Comparison of ENCODE assay signal across 15 cellular contexts in genomic region chrX:70219938-70220764, GRCh38. TPM values are rescaled to one million over a fixed set of nuclear protein-coding genes. Genes with fewer than 3 reads are reported as not detected.
A peak's percentile ranks its signal among the peaks of the same experiment; 100 is the strongest.
DNase-seq lines count a peak whose midpoint lies in the region; ATAC-seq and TF ChIP-seq lines count a peak whose summit lies in the region.
"Had no signal": no experiment of that assay in that cellular context is flagged by ENCODE, and none has a peak within 500 bp of the region (broad histone marks: within the 10 kb centered on the region; RNA-seq: fewer than 3 reads in every experiment).

No MANE protein-coding gene starts in this region.

- POLR2A ChIA-PET in Caco-2 (lab: Charles Lee) = no interaction called here
- POLR2A ChIA-PET in naive thymus-derived CD4-positive, alpha-beta T cell (lab: Charles Lee) = no interaction called here

- ATAC-seq in HG02938 (IDR thresholded peaks at IDR 0.05; ENCODE audit: unreplicated experiment) = no peak
- no peak for ATAC-seq in naive thymus-derived CD4-positive, alpha-beta T cell

- CTCF ChIA-PET in Caco-2 (lab: Charles Lee) = interaction anchor here (0.5 to 1.0 kb wide), 3 partner anchors 87 to 258 kb away, joined by 3 to 4 read pairs (median 3); partner anchors contain the start of gene IGBP1
- CTCF ChIA-PET in naive thymus-derived CD4-positive, alpha-beta T cell (lab: Charles Lee) = no interaction called here

- H3K4me3 ChIP-seq in Caco-2 (ENCODE audit: low read depth, low read length) (no peak overlapping the region), hepatocyte (no peak overlapping the region)
- H3K4me3 ChIP-seq in naive thymus-derived CD4-positive, alpha-beta T cell (ENCODE audit: low read length) = no peak overlapping the region
- H3K4me3 ChIP-seq: cardiac muscle cell, neural progenitor cell had no signal

- no peaks in the 10 kb centered on the region for H3K4me1 Mint-ChIP-seq in Caco-2 (ENCODE audit: low read depth, unreplicated experiment)
- H3K4me1 Mint-ChIP-seq in naive thymus-derived CD4-positive, alpha-beta T cell = no peaks in the 10 kb centered on the region
- H3K4me1 Mint-ChIP-seq: CD4-positive, CD25-positive, alpha-beta regulatory T cell; neural progenitor cell had no signal

- H3K36me3 Mint-ChIP-seq in Caco-2 (ENCODE audit: insufficient read depth, unreplicated experiment) = no peaks in the 10 kb centered on the region
- H3K36me3 Mint-ChIP-seq in naive thymus-derived CD4-positive, alpha-beta T cell = no peaks in the 10 kb centered on the region
- H3K36me3 Mint-ChIP-seq: CD4-positive, CD25-positive, alpha-beta regulatory T cell; neural progenitor cell had no signal

- H3K36me3 ChIP-seq in Caco-2 (ENCODE audit: control insufficient read depth, insufficient read depth, low read length) = no peaks in the 10 kb centered on the region
- no peaks in the 10 kb centered on the region for H3K36me3 ChIP-seq in hepatocyte (replicated peaks; ENCODE audit: insufficient read depth, low read depth)
- H3K36me3 ChIP-seq in naive thymus-derived CD4-positive, alpha-beta T cell (ENCODE audit: control insufficient read depth in 2 of 3, insufficient read depth in 3 of 3, low read length in 3 of 3) = no peaks in the 10 kb centered on the region
- H3K36me3 ChIP-seq: cardiac muscle cell, neural progenitor cell had no signal

- H3K4me1 ChIP-seq in Caco-2 (peaks cover 9% of the 10 kb centered on the region; the same call in 1 of the 2 replicates), hepatocyte (ENCODE audit: insufficient read depth) (peaks cover 4% of the 10 kb centered on the region)
- no peaks in the 10 kb centered on the region for H3K4me1 ChIP-seq in naive thymus-derived CD4-positive, alpha-beta T cell (ENCODE audit: control insufficient read depth in 2 of 2, insufficient read depth in 2 of 2, low read length in 2 of 2)
- H3K4me1 ChIP-seq: neural progenitor cell had no signal

- intact Hi-C loops in Caco-2 (cut with micrococcal nuclease; ENCODE audit: unreplicated experiment) = no loop called here
- intact Hi-C loops in naive thymus-derived CD4-positive, alpha-beta T cell (cut with micrococcal nuclease) = no loop called here

- no peak overlapping the region for H2AFZ ChIP-seq in hepatocyte
- H2AFZ ChIP-seq: neural progenitor cell had no signal

- DNase-seq in Caco-2 (peak; percentile 72 to 85), NCI-H1694 (lab: John Stamatoyannopoulos, UW) (peak; percentile 1), hepatocyte (ENCODE audit: low spot score) (peak; percentile 73), D341Med (ENCODE audit: low spot score) (no peak)
- no peak for DNase-seq in naive thymus-derived CD4-positive, alpha-beta T cell
- DNase-seq in activated naive CD4-positive, alpha-beta T cell (lab: John Stamatoyannopoulos, UW) = no peak
- DNase-seq: CD4-positive, CD25-positive, alpha-beta regulatory T cell; H9; hypothalamus had no signal

- no peaks in the 10 kb centered on the region for H4K20me1 ChIP-seq in hepatocyte (ENCODE audit: insufficient read depth, poor library complexity, severe bottlenecking)

- H3K27ac ChIP-seq in VCaP = peak overlapping the region; percentile 68
- H3K27ac ChIP-seq in hepatocyte = peak overlapping the region; percentile 86
- no peak overlapping the region for H3K27ac ChIP-seq in naive thymus-derived CD4-positive, alpha-beta T cell (ENCODE audit: low read depth, low read length)
- H3K27ac ChIP-seq: cardiac muscle cell, neural progenitor cell had no signal

- no peaks in the 10 kb centered on the region for H3K9me3 Mint-ChIP-seq in Caco-2 (ENCODE audit: unreplicated experiment)
- no peaks in the 10 kb centered on the region for H3K9me3 Mint-ChIP-seq in naive thymus-derived CD4-positive, alpha-beta T cell

- H3K27me3 Mint-ChIP-seq in Caco-2 (ENCODE audit: insufficient read depth, unreplicated experiment) = no peaks in the 10 kb centered on the region
- no peaks in the 10 kb centered on the region for H3K27me3 Mint-ChIP-seq in naive thymus-derived CD4-positive, alpha-beta T cell
- H3K27me3 Mint-ChIP-seq: CD4-positive, CD25-positive, alpha-beta regulatory T cell had no signal

- WGBS in hepatocyte (ENCODE audit: low lambda C conversion rate, missing lambda C conversion rate) = 46% methylated on average over 5 of the region's 5 CpGs

- no peak overlapping the region for H3K4me3 Mint-ChIP-seq in Caco-2 (ENCODE audit: unreplicated experiment)
- H3K4me3 Mint-ChIP-seq in naive thymus-derived CD4-positive, alpha-beta T cell = no peak overlapping the region
- H3K4me3 Mint-ChIP-seq: CD4-positive, CD25-positive, alpha-beta regulatory T cell; H9; neural progenitor cell had no signal

- H3K9me3 ChIP-seq in Caco-2 = no peaks in the 10 kb centered on the region
- no peaks in the 10 kb centered on the region for H3K9me3 ChIP-seq in hepatocyte (ENCODE audit: low read depth)
- no peaks in the 10 kb centered on the region for H3K9me3 ChIP-seq in naive thymus-derived CD4-positive, alpha-beta T cell (ENCODE audit: control insufficient read depth in 2 of 3, low read length in 3 of 3)

- no peaks in the 10 kb centered on the region for H3K9me2 ChIP-seq in hepatocyte (replicated peaks; ENCODE audit: insufficient read depth)

- peak overlapping the region; percentile 42 for H3K4me2 ChIP-seq in hepatocyte
- H3K4me2 ChIP-seq: neural progenitor cell had no signal

- no peaks in the 10 kb centered on the region for H3K79me2 ChIP-seq in hepatocyte

- BruUV-seq in Caco-2 (replicated peaks; lab: Mats Ljungman, UMichigan) = no TSS peak

- TF ChIP-seq CTCF in Caco-2 (IDR thresholded peaks at IDR 0.05; ENCODE audit: insufficient read depth in 1 of 2, low read depth in 1 of 2, low read length in 1 of 2, severe bottlenecking in 1 of 2, unreplicated experiment in 1 of 2) = no peak
- TF ChIP-seq CTCF in VCaP (conservative IDR thresholded peaks at IDR 0.05) = no peak
- no peak for TF ChIP-seq CTCF in hepatocyte (IDR thresholded peaks at IDR 0.05; ENCODE audit: poor library complexity)

- H3K27me3 ChIP-seq in Caco-2 (replicated peaks; ENCODE audit: control insufficient read depth, insufficient read depth, low read length) (no peaks in the 10 kb centered on the region), hepatocyte (no peaks in the 10 kb centered on the region)
- H3K27me3 ChIP-seq in naive thymus-derived CD4-positive, alpha-beta T cell (ENCODE audit: control insufficient read depth in 2 of 2, insufficient read depth in 2 of 2, low read length in 2 of 2) = no peaks in the 10 kb centered on the region
- H3K27me3 ChIP-seq: cardiac muscle cell, neural progenitor cell had no signal

- no peak overlapping the region for H3K27ac Mint-ChIP-seq in Caco-2 (ENCODE audit: unreplicated experiment)
- H3K27ac Mint-ChIP-seq in naive thymus-derived CD4-positive, alpha-beta T cell = no peak overlapping the region
- H3K27ac Mint-ChIP-seq: CD4-positive, CD25-positive, alpha-beta regulatory T cell; H9; neural progenitor cell had no signal

RNA-seq across cellular contexts. Expression of gene AWAT1, which starts 14.3 kb away (rescaled TPM):
- total RNA-seq in Caco-2 (2022) (not detected in 2 replicates), hepatocyte (not detected in 2 replicates)
- polyA plus RNA-seq in hepatocyte = not detected in 2 replicates
- not detected for total RNA-seq in naive thymus-derived CD4-positive, alpha-beta T cell
- not detected for polyA plus RNA-seq in naive thymus-derived CD4-positive, alpha-beta T cell
- total RNA-seq: activated CD8-positive, alpha-beta memory T cell treated with anti-CD3 and anti-CD28 coated beads for 36 hours; cardiac muscle cell; CD4-positive, CD25-positive, alpha-beta regulatory T cell; H9; SK-MEL-5 had no signal
- polyA plus RNA-seq: cardiac muscle cell; CD4-positive, CD25-positive, alpha-beta regulatory T cell had no signal

RNA-seq across cellular contexts. Expression of gene P2RY4, which starts 39.9 kb away (rescaled TPM):
- total RNA-seq in Caco-2 (2022) = 0.18 TPM in 1 of 2 replicates, not detected in the other
- total RNA-seq in hepatocyte = 0.87 and 3.3 TPM in 2 replicates
- polyA plus RNA-seq in hepatocyte = 2.0 TPM in 2 replicates
- total RNA-seq in naive thymus-derived CD4-positive, alpha-beta T cell = under 1 TPM; 0.22 to 0.74 (median 0.39) TPM
- polyA plus RNA-seq in naive thymus-derived CD4-positive, alpha-beta T cell = not detected
- total RNA-seq: H9, SK-MEL-5 had no signal
- polyA plus RNA-seq: cardiac muscle cell; CD4-positive, CD25-positive, alpha-beta regulatory T cell had no signal

RNA-seq across cellular contexts. Expression of gene DGAT2L6, which starts 42.9 kb away (rescaled TPM):
- total RNA-seq in Caco-2 (2022) (not detected in 2 replicates), hepatocyte (not detected in 2 replicates)
- polyA plus RNA-seq in hepatocyte = 0.16 TPM in 1 of 2 replicates, not detected in the other
- total RNA-seq in naive thymus-derived CD4-positive, alpha-beta T cell = not detected
- not detected for polyA plus RNA-seq in naive thymus-derived CD4-positive, alpha-beta T cell
- total RNA-seq: activated CD8-positive, alpha-beta memory T cell treated with anti-CD3 and anti-CD28 coated beads for 36 hours; cardiac muscle cell; CD4-positive, CD25-positive, alpha-beta regulatory T cell; H9 had no signal
- polyA plus RNA-seq: cardiac muscle cell; CD4-positive, CD25-positive, alpha-beta regulatory T cell had no signal

RNA-seq across cellular contexts. Expression of gene ARR3, which starts 48.0 kb away (rescaled TPM):
- total RNA-seq in Caco-2 (2022) = not detected in 2 replicates
- total RNA-seq in hepatocyte = not detected in 2 replicates
- not detected in 2 replicates for polyA plus RNA-seq in hepatocyte
- total RNA-seq in naive thymus-derived CD4-positive, alpha-beta T cell = not detected
- polyA plus RNA-seq in naive thymus-derived CD4-positive, alpha-beta T cell = not detected
- total RNA-seq: activated CD8-positive, alpha-beta memory T cell treated with anti-CD3 and anti-CD28 coated beads for 36 hours; cardiac muscle cell; CD4-positive, CD25-positive, alpha-beta regulatory T cell; H9; SK-MEL-5 had no signal
- polyA plus RNA-seq: CD4-positive, CD25-positive, alpha-beta regulatory T cell had no signal

Comparison
In these comparisons a context has a peak if more than half of its experiments do, and no peak if none do; other contexts are left out.
1. DNase-seq: peak in Caco-2 (2 of 2), NCI-H1694 (single experiment) and hepatocyte (single experiment); none in D341Med (single experiment), naive thymus-derived CD4-positive, alpha-beta T cell (0 of 9) and activated naive CD4-positive, alpha-beta T cell (0 of 4).